ENCODE assay signal across 9 cellular contexts in the genomic region with DNA sequence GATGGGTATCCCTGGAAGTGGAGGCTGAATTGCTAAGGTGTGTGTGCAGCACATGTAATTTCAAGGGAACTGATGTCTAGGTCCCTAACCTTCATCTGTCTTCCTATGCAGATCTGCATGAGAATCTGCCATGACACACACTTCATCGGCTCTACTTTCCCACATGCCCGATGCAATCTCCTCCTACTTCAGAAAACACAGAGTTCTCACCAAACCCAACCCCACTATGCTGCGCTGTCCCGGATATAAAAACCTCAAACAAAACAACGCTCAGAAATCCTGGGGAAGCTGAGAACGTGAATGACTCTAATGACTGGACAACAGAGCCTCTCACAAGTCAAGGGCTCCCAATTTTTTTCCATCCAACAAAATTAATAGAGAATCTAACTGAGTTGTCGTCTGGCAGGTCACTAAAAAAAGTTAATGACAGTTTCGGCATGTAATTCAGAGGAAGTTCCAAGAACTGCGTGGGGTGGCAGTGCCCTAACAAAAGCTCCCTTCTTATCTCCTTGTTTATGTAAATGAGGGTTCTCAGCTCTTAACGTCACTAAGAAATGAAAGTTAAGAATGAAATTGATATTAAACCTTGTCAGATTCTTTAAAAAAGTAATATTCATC. TPM values are rescaled to one million over a fixed set of nuclear protein-coding genes. Genes with fewer than 3 reads are reported as not detected.
DNase-seq lines count a peak whose midpoint lies in the region; ATAC-seq, FAIRE-seq and TF ChIP-seq lines count a peak whose summit lies in the region.
"Had no signal": no experiment of that assay in that cellular context is flagged by ENCODE, and none has a peak within 500 bp of the region (broad histone marks: within the 10 kb centered on the region; RNA-seq: fewer than 3 reads in every experiment).

No MANE protein-coding gene starts in this region.

- H3K4me2 ChIP-seq in trophoblast cell (ENCODE audit: low read length): no peak overlapping the region

- peak overlapping the region; percentile 76 for H3K27ac Mint-ChIP-seq in activated naive CD8-positive, alpha-beta T cell treated with anti-CD3 and anti-CD28 coated beads, Interleukin-2, amount 50 U/mL, for 24 hours
- no peak overlapping the region for H3K27ac Mint-ChIP-seq in endodermal cell

- WGBS in trophoblast cell (ENCODE audit: extremely low coverage, insufficient coverage, insufficient read length): no CpG with 5 or more reads among the region's 10 CpGs
- WGBS in psoas muscle, 3 donors: 69 to 75% (median 73%) methylated on average over 10 of the region's 10 CpGs
- WGBS in endodermal cell (ENCODE audit: insufficient coverage in 1 of 2, insufficient read length in 1 of 2), 2 experiments: 43 to 45% methylated on average over 3 to 9 of the region's 10 CpGs
- WGBS in ovary, 3 donors: 18 to 56% (median 36%) methylated on average over 10 of the region's 10 CpGs

- H3K23ac ChIP-seq in trophoblast cell (ENCODE audit: low read length): no peak overlapping the region

- peaks cover 2% of the 10 kb centered on the region for H3K79me1 ChIP-seq in trophoblast cell (ENCODE audit: low read length)

- no peak overlapping the region for H3K14ac ChIP-seq in trophoblast cell (ENCODE audit: low read length)

- peak overlapping the region; percentile 27 for H3K4ac ChIP-seq in trophoblast cell (ENCODE audit: low read depth, low read length)

- no peak overlapping the region for H2AK5ac ChIP-seq in trophoblast cell (ENCODE audit: low read length)

- no peak for DNase-seq in GM18507 (ENCODE audit: extremely low spot score, insufficient read length, low read depth)
- DNase-seq in activated naive CD8-positive, alpha-beta T cell treated with anti-CD3 and anti-CD28 coated beads, Interleukin-2, amount 50 U/mL, for 24 hours: peak; percentile 18
- DNase-seq in trophoblast cell: no peak
- DNase-seq in psoas muscle: no peak
- no peak for DNase-seq in endodermal cell
- no peak for DNase-seq in urothelium cell line (ENCODE audit: low spot score)
- no peak for DNase-seq in ovary

- H4K12ac ChIP-seq in trophoblast cell (ENCODE audit: low read depth, low read length): peak overlapping the region; percentile 30

- peak overlapping the region; percentile 67 for H3K4me3 Mint-ChIP-seq in activated naive CD8-positive, alpha-beta T cell treated with anti-CD3 and anti-CD28 coated beads, Interleukin-2, amount 50 U/mL, for 24 hours
- no peak overlapping the region for H3K4me3 Mint-ChIP-seq in endodermal cell

- intact Hi-C loops in psoas muscle (cut with DNase I) (no loop called here), ovary (cut with DNase I) (no loop called here)

- H4K8ac ChIP-seq in trophoblast cell (ENCODE audit: low read depth, low read length): no peak overlapping the region

- H3K4me3 ChIP-seq in trophoblast cell (ENCODE audit: low read depth, low read length): no peak overlapping the region
- H3K4me3 ChIP-seq in psoas muscle: no peak overlapping the region
- H3K4me3 ChIP-seq in endodermal cell (ENCODE audit: low read length): no peak overlapping the region
- H3K4me3 ChIP-seq in ovary: no peak overlapping the region

- H3K36me3 ChIP-seq in trophoblast cell (ENCODE audit: control insufficient read depth in 1 of 2, insufficient read depth in 2 of 2, low read length in 2 of 2): no peaks in the 10 kb centered on the region
- no peaks in the 10 kb centered on the region for H3K36me3 ChIP-seq in psoas muscle (ENCODE audit: insufficient read depth in 1 of 2, low read depth in 1 of 2)
- no peaks in the 10 kb centered on the region for H3K36me3 ChIP-seq in endodermal cell (ENCODE audit: control insufficient read depth, insufficient read depth, low read length)
- H3K36me3 ChIP-seq in ovary: no peaks in the 10 kb centered on the region

- no peak overlapping the region for H2BK120ac ChIP-seq in trophoblast cell (ENCODE audit: insufficient read depth, low read length, poor library complexity)

- H3K9me3 ChIP-seq in trophoblast cell (ENCODE audit: insufficient read depth, low read depth, low read length) (no peaks in the 10 kb centered on the region), psoas muscle (no peaks in the 10 kb centered on the region), endodermal cell (ENCODE audit: control insufficient read depth, low read length) (no peaks in the 10 kb centered on the region), ovary (no peaks in the 10 kb centered on the region)

- no peak overlapping the region for H3K9ac ChIP-seq in trophoblast cell (ENCODE audit: low read length)
- no peak overlapping the region for H3K9ac ChIP-seq in endodermal cell (ENCODE audit: extremely low read depth, low read length, poor library complexity, severe bottlenecking)
- H3K9ac ChIP-seq: parathyroid adenoma had no signal

- TF ChIP-seq POLR2A in ovary (IDR thresholded peaks at IDR 0.05): no peak

- H3K9me3 Mint-ChIP-seq in activated naive CD8-positive, alpha-beta T cell treated with anti-CD3 and anti-CD28 coated beads, Interleukin-2, amount 50 U/mL, for 24 hours: no peaks in the 10 kb centered on the region
- H3K9me3 Mint-ChIP-seq in endodermal cell: no peaks in the 10 kb centered on the region

- H3K27me3 Mint-ChIP-seq in activated naive CD8-positive, alpha-beta T cell treated with anti-CD3 and anti-CD28 coated beads, Interleukin-2, amount 50 U/mL, for 24 hours: no peaks in the 10 kb centered on the region
- no peaks in the 10 kb centered on the region for H3K27me3 Mint-ChIP-seq in endodermal cell (ENCODE audit: insufficient read depth)

- no peak for TF ChIP-seq EP300 in ovary (IDR thresholded peaks at IDR 0.05)

- TF ChIP-seq CTCF in psoas muscle (IDR thresholded peaks at IDR 0.05): no peak
- no peak for TF ChIP-seq CTCF in endodermal cell (conservative IDR thresholded peaks at IDR 0.05)
- TF ChIP-seq CTCF in ovary (IDR thresholded peaks at IDR 0.05): no peak

- H3K18ac ChIP-seq in trophoblast cell (ENCODE audit: low read length): no peak overlapping the region

- peaks cover 19% of the 10 kb centered on the region for H3K4me1 Mint-ChIP-seq in activated naive CD8-positive, alpha-beta T cell treated with anti-CD3 and anti-CD28 coated beads, Interleukin-2, amount 50 U/mL, for 24 hours
- H3K4me1 Mint-ChIP-seq in endodermal cell: peaks cover 14% of the 10 kb centered on the region

- ATAC-seq in HG03558 (IDR thresholded peaks at IDR 0.05; ENCODE audit: extremely low read depth, unreplicated experiment): peak; percentile 40
- ATAC-seq in activated naive CD8-positive, alpha-beta T cell treated with anti-CD3 and anti-CD28 coated beads, Interleukin-2, amount 50 U/mL, for 24 hours: peak; percentile 97
- no peak for ATAC-seq in psoas muscle

- FAIRE-seq in GM18507 (lab: Jason Lieb, UNC) (peak; percentile 81), urothelium cell line (lab: Jason Lieb, UNC) (no peak)

- H3K79me2 ChIP-seq in trophoblast cell (ENCODE audit: control insufficient read depth, insufficient read depth, low read length, poor library complexity): no peaks in the 10 kb centered on the region

- H2BK12ac ChIP-seq in trophoblast cell (ENCODE audit: low read length): peak overlapping the region; percentile 71

- H3K4me1 ChIP-seq in trophoblast cell (ENCODE audit: control insufficient read depth in 1 of 2, insufficient read depth in 2 of 2, low read length in 2 of 2) (peaks cover 0 to 3% of the 10 kb centered on the region in 2 experiments), psoas muscle (no peaks in the 10 kb centered on the region), endodermal cell (ENCODE audit: control insufficient read depth, insufficient read depth, low read length) (peaks cover 5% of the 10 kb centered on the region), ovary (ENCODE audit: insufficient read depth) (peaks cover 6% of the 10 kb centered on the region)

- no peaks in the 10 kb centered on the region for H3K36me3 Mint-ChIP-seq in activated naive CD8-positive, alpha-beta T cell treated with anti-CD3 and anti-CD28 coated beads, Interleukin-2, amount 50 U/mL, for 24 hours (ENCODE audit: low read depth)
- no peaks in the 10 kb centered on the region for H3K36me3 Mint-ChIP-seq in endodermal cell (ENCODE audit: low read depth)

- H3K27me3 ChIP-seq in trophoblast cell (ENCODE audit: insufficient read depth, low read length) (no peaks in the 10 kb centered on the region), psoas muscle (ENCODE audit: insufficient read depth in 3 of 3, low read length in 2 of 3) (no peaks in the 10 kb centered on the region), endodermal cell (ENCODE audit: control insufficient read depth, insufficient read depth, low read length, poor library complexity, severe bottlenecking) (no peaks in the 10 kb centered on the region), ovary (no peaks in the 10 kb centered on the region)

- H2AFZ ChIP-seq in trophoblast cell (ENCODE audit: insufficient read depth, low read length, poor library complexity): no peak overlapping the region
- H2AFZ ChIP-seq: parathyroid adenoma had no signal

- no peak overlapping the region for H3K27ac ChIP-seq in trophoblast cell (ENCODE audit: low read depth, low read length)
- no peak overlapping the region for H3K27ac ChIP-seq in psoas muscle
- no peak overlapping the region for H3K27ac ChIP-seq in endodermal cell (ENCODE audit: low read depth, low read length)
- H3K27ac ChIP-seq in ovary: no peak overlapping the region
- H3K27ac ChIP-seq: parathyroid adenoma had no signal

- no peak overlapping the region for H4K91ac ChIP-seq in trophoblast cell (ENCODE audit: low read depth, low read length)

- H2BK5ac ChIP-seq in trophoblast cell (ENCODE audit: low read depth, low read length, poor library complexity): peak overlapping the region; percentile 13

RNA-seq across cellular contexts. Expression of a gene that starts 39.0 kb away (rescaled TPM):
- polyA plus RNA-seq in trophoblast cell (2013): 30.1 and 32.5 TPM in 2 replicates
- total RNA-seq in psoas muscle (10 to 100 TPM; 12.1 to 21.1 (median 19.4) TPM), endodermal cell (10 to 100 TPM; 26.9 to 33.3 TPM), ovary (10 to 100 TPM; 22.7 to 36.9 (median 31.9) TPM)
- polyA plus RNA-seq in psoas muscle (10 to 100 TPM; 21.7 to 29.7 (median 24.3) TPM), ovary (10 to 100 TPM; 18.1 to 61.4 TPM)
- 30.9 TPM for polyA plus RNA-seq in endodermal cell (2013, experiment 1 of 2)
- polyA plus RNA-seq in endodermal cell (2013, experiment 2 of 2): 27.2 TPM

Comparison
In these comparisons a context has a peak if more than half of its experiments do, and no peak if none do; other contexts are left out.
1. ATAC-seq: peak in HG03558 (single experiment) and activated naive CD8-positive, alpha-beta T cell treated with anti-CD3 and anti-CD28 coated beads, Interleukin-2, amount 50 U/mL, for 24 hours (single experiment); none in psoas muscle (0 of 4).